In genomic region chr12:25812295-25812694, GRCh38 we compare ENCODE assay signal across 25 cellular contexts.
"Had no signal": no experiment of that assay in that cellular context is flagged by ENCODE, and none has a peak within 500 bp of the region (broad histone marks: within the 10 kb centered on the region; RNA-seq: fewer than 3 reads in every experiment).

No MANE protein-coding gene starts in this region.

- H3K4me3 ChIP-seq: coronary artery, esophagus muscularis mucosa, heart right ventricle, left lung, pancreas, right lobe of liver, testis, tibial artery had no signal

- DNase-seq: effector memory CD4-positive, alpha-beta T cell; foreskin melanocyte; glutamatergic neuron; heart right ventricle; hippocampal formation; left cardiac atrium; left lung; mesendoderm; midbrain; naive thymus-derived CD8-positive, alpha-beta T cell; pancreas; right lobe of liver; small intestine; stimulated activated CD4-positive, alpha-beta T cell treated with anti-CD3 and anti-CD28 coated beads, Interleukin-15, amount 100 ng/mL, for 24 hours; stimulated activated CD4-positive, alpha-beta T cell treated with anti-CD3 and anti-CD28 coated beads, Interleukin-2, amount 100 ng/mL, for 48 hours; stimulated activated CD8-positive, alpha-beta memory T cell treated with anti-CD3 and anti-CD28 coated beads, Interleukin-4, amount 100 ng/mL, for 48 hours; stimulated activated naive CD4-positive, alpha-beta T cell; substantia nigra; testis; tibial artery had no signal

- H3K4me1 ChIP-seq: esophagus muscularis mucosa, heart right ventricle, left lung, pancreas, right lobe of liver, testis, tibial artery had no signal

- H3K36me3 ChIP-seq: esophagus muscularis mucosa, heart right ventricle, left lung, neutrophil, pancreas, right lobe of liver, tibial artery had no signal

- H3K4me1 Mint-ChIP-seq: naive thymus-derived CD8-positive, alpha-beta T cell; neural crest cell had no signal

- H3K9me3 ChIP-seq: neutrophil, pancreas, right lobe of liver, testis had no signal

- H3K27me3 Mint-ChIP-seq: type B pancreatic cell had no signal

- H3K27ac ChIP-seq: coronary artery, esophagus muscularis mucosa, heart right ventricle, left lung, neutrophil, pancreas, right lobe of liver, testis, tibial artery had no signal

- H3K4me3 Mint-ChIP-seq: neural crest cell, type B pancreatic cell had no signal

- H3K27me3 ChIP-seq: esophagus muscularis mucosa, heart right ventricle, left lung, neutrophil, pancreas, right lobe of liver, testis, tibial artery had no signal

- ATAC-seq: heart right ventricle; left cardiac atrium; left lung; naive thymus-derived CD8-positive, alpha-beta T cell; pancreas; right lobe of liver had no signal
